Comparison of ENCODE assay signal across 14 cellular contexts in the genomic region with DNA sequence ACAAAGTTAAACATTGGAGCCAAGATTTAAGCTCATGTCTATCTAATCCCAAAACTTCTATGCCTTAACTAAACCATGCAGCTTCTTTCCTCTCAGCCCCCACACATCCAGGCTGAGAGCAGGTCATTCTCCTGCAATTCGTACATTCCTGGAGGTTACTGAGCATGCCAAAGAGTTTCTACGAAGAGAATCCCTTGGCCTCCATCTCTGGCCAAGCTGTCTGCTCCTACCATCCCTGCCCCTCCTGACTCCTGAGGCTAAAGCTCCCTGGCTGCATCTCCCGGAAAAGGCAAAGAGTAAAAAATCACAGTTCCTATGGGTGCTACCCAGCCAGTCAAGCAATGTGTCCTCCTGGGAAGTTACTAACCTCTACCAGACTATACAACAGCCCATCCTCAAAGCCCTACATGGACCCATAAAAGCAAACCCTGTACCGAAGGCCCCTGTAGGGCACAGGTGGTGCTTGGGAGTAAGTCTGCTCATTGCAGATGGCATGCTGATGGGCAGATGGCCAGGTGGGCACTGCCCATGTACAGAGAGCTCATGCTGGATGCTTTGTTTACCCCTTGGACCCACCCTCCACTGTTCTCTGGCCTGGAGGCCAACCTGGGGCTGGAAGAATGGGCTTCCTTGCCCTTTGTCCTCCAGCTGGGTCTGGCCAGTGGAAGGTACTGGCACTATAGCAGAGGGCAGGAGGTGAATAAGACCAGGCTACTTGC.
DNase-seq lines count a peak whose midpoint lies in the region; ATAC-seq, FAIRE-seq and TF ChIP-seq lines count a peak whose summit lies in the region.
"Had no signal": no experiment of that assay in that cellular context is flagged by ENCODE, and none has a peak within 500 bp of the region (broad histone marks: within the 10 kb centered on the region; RNA-seq: fewer than 3 reads in every experiment).

No MANE protein-coding gene starts in this region.

- peak overlapping the region; percentile 73 for H2BK15ac ChIP-seq in mesenchymal stem cell (ENCODE audit: low read depth, poor library complexity, severe bottlenecking)

- H3K79me1 ChIP-seq in mesenchymal stem cell (replicated peaks; ENCODE audit: low read length, poor library complexity, severe bottlenecking), result no peaks in the 10 kb centered on the region

- no peaks in the 10 kb centered on the region for H3K27me3 ChIP-seq in left ventricle myocardium inferior (ENCODE audit: low read depth)
- H3K27me3 ChIP-seq in ascending aorta, result no peaks in the 10 kb centered on the region
- H3K27me3 ChIP-seq in mesenchymal stem cell (ENCODE audit: control insufficient read depth in 1 of 2, insufficient read depth in 1 of 2, low read length in 2 of 2), result peaks cover 0 to 19% of the 10 kb centered on the region in 2 experiments
- no peaks in the 10 kb centered on the region for H3K27me3 ChIP-seq in thyroid gland
- H3K27me3 ChIP-seq: colonic mucosa had no signal

- 86% methylated on average over 4 of the region's 4 CpGs for WGBS in mesenchymal stem cell
- 76 to 78% methylated on average over 4 of the region's 4 CpGs for WGBS in thyroid gland, 2 donors

- peak overlapping the region; percentile 45 for H3K9ac ChIP-seq in mesenchymal stem cell (ENCODE audit: low read length)

- H3K23ac ChIP-seq in mesenchymal stem cell (ENCODE audit: low read length in 2 of 2), result no peak overlapping the region

- FAIRE-seq in urothelium cell line (lab: Jason Lieb, UNC), result peak; percentile 86
- FAIRE-seq: islet of Langerhans had no signal

- peaks cover 36% of the 10 kb centered on the region for H3K4me1 ChIP-seq in left ventricle myocardium inferior
- H3K4me1 ChIP-seq in ascending aorta, result peaks cover 23 to 49% of the 10 kb centered on the region in 2 donors
- H3K4me1 ChIP-seq in mesenchymal stem cell (ENCODE audit: control insufficient read depth, insufficient read depth, low read depth, low read length), result peaks cover 27% of the 10 kb centered on the region
- H3K4me1 ChIP-seq in thyroid gland, result no peaks in the 10 kb centered on the region
- H3K4me1 ChIP-seq: colonic mucosa had no signal

- H3K4ac ChIP-seq in mesenchymal stem cell (ENCODE audit: low read depth in 1 of 2, low read length in 2 of 2), result peak overlapping the region in 1 of 2 experiments; percentile 71

- TF ChIP-seq POLR2A in thyroid gland (IDR thresholded peaks at IDR 0.05), result no peak

- peak overlapping the region; percentile 91 to 94 for H2BK12ac ChIP-seq in mesenchymal stem cell (ENCODE audit: low read length in 2 of 2)

- no peak overlapping the region for H3K4me3 ChIP-seq in left ventricle myocardium inferior
- H3K4me3 ChIP-seq in ascending aorta, result no peak overlapping the region
- no peak overlapping the region for H3K4me3 ChIP-seq in mesenchymal stem cell (ENCODE audit: insufficient read depth in 1 of 2, low read depth in 1 of 2, low read length in 2 of 2)
- H3K4me3 ChIP-seq in thyroid gland (replicated peaks in 1 of 3), result no peak overlapping the region
- H3K4me3 ChIP-seq: colonic mucosa, skin epidermis had no signal

- H3K18ac ChIP-seq in mesenchymal stem cell (ENCODE audit: low read depth in 1 of 2, low read length in 2 of 2), result peak overlapping the region; percentile 71 to 86

- peak overlapping the region in 1 of 2 experiments; percentile 76 for H3K14ac ChIP-seq in mesenchymal stem cell (ENCODE audit: low read length in 2 of 2)

- DNase-seq in left ventricle myocardium inferior (no peak), cardiac septum (ENCODE audit: low spot score) (no peak), ascending aorta (ENCODE audit: low spot score in 2 of 2) (no peak), mesenchymal stem cell (peak; percentile 13), urothelium cell line (ENCODE audit: low spot score) (no peak), thyroid gland (no peak)
- DNase-seq: activated naive CD4-positive, alpha-beta T cell; colonic mucosa; MV-4-11; NCI-H510A had no signal

- peak overlapping the region; percentile 81 for H4K91ac ChIP-seq in mesenchymal stem cell (ENCODE audit: low read length)

- peak overlapping the region; percentile 4 for H3K4me2 ChIP-seq in mesenchymal stem cell (ENCODE audit: low read length, poor library complexity, severe bottlenecking)

- H2BK5ac ChIP-seq in mesenchymal stem cell (ENCODE audit: low read depth, low read length, poor library complexity, severe bottlenecking), result peak overlapping the region; percentile 98

- H2AK5ac ChIP-seq in mesenchymal stem cell (ENCODE audit: low read length, severe bottlenecking), result peak overlapping the region; percentile 97

- H2BK120ac ChIP-seq in mesenchymal stem cell (ENCODE audit: low read depth, low read length), result peak overlapping the region; percentile 21

- peak overlapping the region; percentile 70 for H3K27ac ChIP-seq in left ventricle myocardium inferior (replicated peaks)
- peak overlapping the region; percentile 89 to 93 for H3K27ac ChIP-seq in ascending aorta
- H3K27ac ChIP-seq in mesenchymal stem cell (ENCODE audit: low read length, poor library complexity, severe bottlenecking), result peak overlapping the region; percentile 99
- H3K27ac ChIP-seq in thyroid gland, result no peak overlapping the region
- H3K27ac ChIP-seq: colonic mucosa had no signal

- ATAC-seq in GM18861 (IDR thresholded peaks at IDR 0.05; ENCODE audit: unreplicated experiment) (no peak), HG02798 (IDR thresholded peaks at IDR 0.05; ENCODE audit: poor library complexity, unreplicated experiment) (no peak)

- TF ChIP-seq CTCF in left ventricle myocardium inferior (IDR thresholded peaks at IDR 0.05; ENCODE audit: borderline replicate concordance), result no peak
- TF ChIP-seq CTCF in ascending aorta (IDR thresholded peaks at IDR 0.05), result no peak
- TF ChIP-seq CTCF in thyroid gland (IDR thresholded peaks at IDR 0.05), result no peak

- H4K8ac ChIP-seq in mesenchymal stem cell (ENCODE audit: low read length), result peak overlapping the region; percentile 75

- no peak overlapping the region for H2AFZ ChIP-seq in mesenchymal stem cell (ENCODE audit: low read depth, low read length)

- H3K9me3 ChIP-seq in left ventricle myocardium inferior (replicated peaks) (no peaks in the 10 kb centered on the region), ascending aorta (no peaks in the 10 kb centered on the region), mesenchymal stem cell (ENCODE audit: control insufficient read depth, low read length) (no peaks in the 10 kb centered on the region), thyroid gland (no peaks in the 10 kb centered on the region)
- H3K9me3 ChIP-seq: colonic mucosa had no signal

- intact Hi-C loops in left ventricle myocardium inferior (cut with micrococcal nuclease), result no loop called here
- intact Hi-C loops in cardiac septum (cut with DNase I), result no loop called here
- intact Hi-C loops in ascending aorta (cut with DNase I), result loop anchor here (1.0 to 5.0 kb wide), 2 partner anchors 55 to 455 kb away; no protein-coding TSS in a partner anchor
- intact Hi-C loops in thyroid gland (cut with DNase I), result no loop called here

- no peaks in the 10 kb centered on the region for H3K36me3 ChIP-seq in left ventricle myocardium inferior
- no peaks in the 10 kb centered on the region for H3K36me3 ChIP-seq in ascending aorta
- no peaks in the 10 kb centered on the region for H3K36me3 ChIP-seq in mesenchymal stem cell (ENCODE audit: control insufficient read depth in 1 of 2, insufficient read depth in 2 of 2, low read depth in 1 of 2, low read length in 2 of 2)
- no peaks in the 10 kb centered on the region for H3K36me3 ChIP-seq in thyroid gland
- H3K36me3 ChIP-seq: colonic mucosa had no signal

Comparison
In these comparisons a context has a peak if more than half of its experiments do, and no peak if none do; other contexts are left out.
1. H3K27ac ChIP-seq: peak in left ventricle myocardium inferior (single experiment), ascending aorta (2 of 2) and mesenchymal stem cell (single experiment); none in thyroid gland (0 of 3).